8 cellular contexts compared by ENCODE assay signal in genomic region chrX:101407748-101408529, GRCh38. TPM values are rescaled to one million over a fixed set of nuclear protein-coding genes. Genes with fewer than 3 reads are reported as not detected.
DNase-seq lines count a peak whose midpoint lies in the region; ATAC-seq and TF ChIP-seq lines count a peak whose summit lies in the region.

TSS of gene GLA (minus strand) at chrX:101407925. CDS start at chrX:101407903, 22 bp downstream.
TSS of gene HNRNPH2 (plus strand) at chrX:101408222. CDS start at chrX:101411989, 3,767 bp downstream.

- peaks cover 6 to 29% of the 10 kb centered on the region in 2 donors for H3K36me3 Mint-ChIP-seq in CD4-positive, alpha-beta memory T cell

- H3K27ac Mint-ChIP-seq in CD4-positive, alpha-beta memory T cell: peak within 1 kb of the TSS; percentile 95 to 99 (median 98)

- H3K27me3 ChIP-seq in CD4-positive, alpha-beta memory T cell (ENCODE audit: insufficient read depth, low read length): no peaks in the 10 kb centered on the region
- H3K27me3 ChIP-seq in lower lobe of right lung (ENCODE audit: low read depth): no peaks in the 10 kb centered on the region

- H3K36me3 ChIP-seq in CD4-positive, alpha-beta memory T cell (ENCODE audit: insufficient read depth, low read length): peaks cover 12% of the 10 kb centered on the region
- H3K36me3 ChIP-seq in lower lobe of right lung: peaks cover 17% of the 10 kb centered on the region

- H3K27ac ChIP-seq in CD4-positive, alpha-beta memory T cell (ENCODE audit: low read depth, low read length): peak within 1 kb of the TSS; percentile 97
- H3K27ac ChIP-seq in lower lobe of right lung: peak within 1 kb of the TSS; percentile 94

- peaks cover 0 to 4% (median 0%) of the 10 kb centered on the region in 8 donors for H3K9me3 Mint-ChIP-seq in CD4-positive, alpha-beta memory T cell

- intact Hi-C loops in CD4-positive, alpha-beta memory T cell (cut with micrococcal nuclease): loop anchor here (1.0 to 10.0 kb wide), 4 partner anchors 18 to 583 kb away; partner anchors contain the start of genes CSTF2 and TIMM8A
- intact Hi-C loops in lower lobe of right lung (cut with DNase I): no loop called here

- POLR2A ChIA-PET in CD4-positive, alpha-beta memory T cell (lab: Charles Lee; ENCODE audit: partially characterized antibody): interaction anchor here (1.3 to 2.5 kb wide), 5 partner anchors 10 to 524 kb away, joined by 3 to 16 read pairs (median 7); partner anchors contain the start of genes RPL36A, TIMM8A and ZMAT1

- peak; percentile 83 for ATAC-seq in GM19467 (IDR thresholded peaks at IDR 0.05; ENCODE audit: unreplicated experiment)
- ATAC-seq in lower lobe of right lung: peak; percentile 98 to 99

- H3K9me3 ChIP-seq in CD4-positive, alpha-beta memory T cell (ENCODE audit: control insufficient read depth in 1 of 2, low read length in 2 of 2): no peaks in the 10 kb centered on the region
- no peaks in the 10 kb centered on the region for H3K9me3 ChIP-seq in lower lobe of right lung

- peaks cover 27% of the 10 kb centered on the region for H3K4me1 ChIP-seq in CD4-positive, alpha-beta memory T cell (ENCODE audit: insufficient read depth, low read length)
- H3K4me1 ChIP-seq in lower lobe of right lung: peaks cover 28% of the 10 kb centered on the region

- H3K4me3 ChIP-seq in CD4-positive, alpha-beta memory T cell (ENCODE audit: low read length in 2 of 2): peak within 1 kb of the TSS; percentile 89 to 99
- H3K4me3 ChIP-seq in lower lobe of right lung: peak within 1 kb of the TSS; percentile 65

- no peaks in the 10 kb centered on the region for H3K27me3 Mint-ChIP-seq in CD4-positive, alpha-beta memory T cell

- TF ChIP-seq CTCF in lower lobe of right lung (IDR thresholded peaks at IDR 0.05): no peak

- peak within 1 kb of the TSS; percentile 85 to 96 (median 94) for H3K4me3 Mint-ChIP-seq in CD4-positive, alpha-beta memory T cell

- peaks cover 14 to 36% (median 24%) of the 10 kb centered on the region in 4 donors for H3K4me1 Mint-ChIP-seq in CD4-positive, alpha-beta memory T cell

- CTCF ChIA-PET in CD4-positive, alpha-beta memory T cell (lab: Charles Lee; ENCODE audit: partially characterized antibody): interaction anchor here (1.5 kb wide), 1 partner anchor 17 kb away, joined by 9 read pairs; the partner anchor contains the start of gene RPL36A

- peak; percentile 85 to 96 (median 91) for DNase-seq in CD4-positive, alpha-beta memory T cell
- peak; percentile 92 for DNase-seq in HS-27A (ENCODE audit: low read depth)
- peak; percentile 67 for DNase-seq in NK-92 (lab: John Stamatoyannopoulos, UW; ENCODE audit: unreplicated experiment)
- DNase-seq in activated CD8-positive, alpha-beta memory T cell treated with anti-CD3 and anti-CD28 coated beads for 1 hour (ENCODE audit: extremely low read depth in 1 of 2, low read depth in 1 of 2): peak; percentile 63 to 75
- peak; percentile 82 for DNase-seq in effector CD4-positive, alpha-beta T cell
- peak; percentile 92 for DNase-seq in lower lobe of right lung
- peak; percentile 61 to 85 (median 82) for DNase-seq in stimulated activated CD4-positive, alpha-beta T cell treated with anti-CD3 and anti-CD28 coated beads, TNF-alpha, amount 100 ng/mL, for 24 hours (ENCODE audit: low read depth in 3 of 3)

RNA-seq across cellular contexts. Expression of gene GLA, which starts in this region (rescaled TPM):
- total RNA-seq in CD4-positive, alpha-beta memory T cell: 10 to 100 TPM; 13.1 TPM
- polyA plus RNA-seq in CD4-positive, alpha-beta memory T cell: 10 to 100 TPM in 1 of 2 donors, 1 to 10 TPM in 1; 9.6 to 16.1 TPM
- 51.1 TPM for total RNA-seq in lower lobe of right lung

RNA-seq across cellular contexts. Expression of gene HNRNPH2, which starts in this region (rescaled TPM):
- 10 to 100 TPM; 40.1 to 40.9 TPM for total RNA-seq in CD4-positive, alpha-beta memory T cell
- 100 to 1,000 TPM in 1 of 2 donors, 10 to 100 TPM in 1; 86.1 to 105 TPM for polyA plus RNA-seq in CD4-positive, alpha-beta memory T cell
- 62.1 TPM for total RNA-seq in lower lobe of right lung

Comparison
In these comparisons a context has a peak if more than half of its experiments do, and no peak if none do; other contexts are left out.
1. Peak in every context shown above with its lines: DNase-seq, ATAC-seq, H3K4me3 ChIP-seq and H3K27ac ChIP-seq.